8 cellular contexts compared by ENCODE assay signal in genomic region chr1:228830954-228831481, GRCh38.
DNase-seq lines count a peak whose midpoint lies in the region; ATAC-seq, FAIRE-seq and TF ChIP-seq lines count a peak whose summit lies in the region.

No MANE protein-coding gene starts in this region.

- peak; percentile 91 for FAIRE-seq in RCC 7860 (lab: Jason Lieb, UNC)

- H3K4me3 Mint-ChIP-seq in HFFc6, result no peak overlapping the region

- no peaks in the 10 kb centered on the region for H3K4me1 Mint-ChIP-seq in HFFc6 (ENCODE audit: low read depth)

- H3K4me3 ChIP-seq in right lobe of liver (no peak overlapping the region), heart right ventricle (no peak overlapping the region), coronary artery (no peak overlapping the region)

- peak; percentile 69 for ATAC-seq in GM18517 (IDR thresholded peaks at IDR 0.05; ENCODE audit: unreplicated experiment)
- ATAC-seq in right lobe of liver, result peak; percentile 47 to 84 (median 50)
- no peak for ATAC-seq in heart right ventricle

- H3K27me3 Mint-ChIP-seq in HFFc6 (ENCODE audit: insufficient read depth), result peaks cover 6% of the 10 kb centered on the region; the same call in 1 of the 2 replicates

- H3K36me3 ChIP-seq in right lobe of liver, result no peaks in the 10 kb centered on the region
- H3K36me3 ChIP-seq in heart right ventricle, result no peaks in the 10 kb centered on the region

- H3K36me3 Mint-ChIP-seq in HFFc6 (ENCODE audit: low read depth), result no peaks in the 10 kb centered on the region

- H3K27ac Mint-ChIP-seq in HFFc6, result no peak overlapping the region

- H3K9me3 ChIP-seq in right lobe of liver (no peaks in the 10 kb centered on the region), heart right ventricle (no peaks in the 10 kb centered on the region)

- 32% methylated on average over 5 of the region's 7 CpGs for WGBS in right lobe of liver (ENCODE audit: insufficient coverage, low coverage, low lambda C conversion rate, missing lambda C conversion rate)
- 72 to 78% methylated on average over 7 of the region's 7 CpGs for WGBS in heart right ventricle, 2 donors

- no peak for TF ChIP-seq POLR2A in right lobe of liver (IDR thresholded peaks at IDR 0.05)

- H3K27me3 ChIP-seq in right lobe of liver, result no peaks in the 10 kb centered on the region
- H3K27me3 ChIP-seq in heart right ventricle, result peaks cover 0 to 33% (median 9%) of the 10 kb centered on the region in 7 donors

- peaks cover 3% of the 10 kb centered on the region for H3K9me3 Mint-ChIP-seq in HFFc6

- H3K27ac ChIP-seq in right lobe of liver (no peak overlapping the region), heart right ventricle (no peak overlapping the region), coronary artery (no peak overlapping the region)

- peak; percentile 20 for DNase-seq in HFFc6
- peak; percentile 85 for DNase-seq in RCC 7860 (ENCODE audit: low spot score)
- DNase-seq in right lobe of liver, result no peak
- DNase-seq in MV-4-11 (lab: John Stamatoyannopoulos, UW), result no peak
- DNase-seq in heart right ventricle, result no peak
- DNase-seq in posterior cingulate gyrus, result no peak
- no peak for DNase-seq in coronary artery (ENCODE audit: low spot score)

- intact Hi-C loops in right lobe of liver (cut with DNase I), result no loop called here
- intact Hi-C loops in heart right ventricle (cut with DNase I), result no loop called here
- intact Hi-C loops in posterior cingulate gyrus (cut with DNase I), result loop anchor here (10.0 kb wide), 1 partner anchor 96 kb away; the partner anchor contains the start of gene RHOU

- peaks cover 0 to 14% (median 1%) of the 10 kb centered on the region in 4 donors for H3K4me1 ChIP-seq in right lobe of liver
- peaks cover 0 to 21% (median 0%) of the 10 kb centered on the region in 9 donors for H3K4me1 ChIP-seq in heart right ventricle

- TF ChIP-seq CTCF in HFFc6 (IDR thresholded peaks at IDR 0.05) (no peak), right lobe of liver (IDR thresholded peaks at IDR 0.05) (no peak), heart right ventricle (IDR thresholded peaks at IDR 0.05) (no peak), coronary artery (IDR thresholded peaks at IDR 0.05) (no peak)

Comparison
In these comparisons a context has a peak if more than half of its experiments do, and no peak if none do; other contexts are left out.
1. ATAC-seq: peak in GM18517 (single experiment) and right lobe of liver (4 of 4); none in heart right ventricle (0 of 8).
2. DNase-seq: peak in HFFc6 (single experiment) and RCC 7860 (single experiment); none in right lobe of liver (0 of 3), MV-4-11 (single experiment), heart right ventricle (0 of 2), posterior cingulate gyrus (0 of 10) and coronary artery (single experiment).